ENCODE assay signal across 1 cellular context in the genomic region with DNA sequence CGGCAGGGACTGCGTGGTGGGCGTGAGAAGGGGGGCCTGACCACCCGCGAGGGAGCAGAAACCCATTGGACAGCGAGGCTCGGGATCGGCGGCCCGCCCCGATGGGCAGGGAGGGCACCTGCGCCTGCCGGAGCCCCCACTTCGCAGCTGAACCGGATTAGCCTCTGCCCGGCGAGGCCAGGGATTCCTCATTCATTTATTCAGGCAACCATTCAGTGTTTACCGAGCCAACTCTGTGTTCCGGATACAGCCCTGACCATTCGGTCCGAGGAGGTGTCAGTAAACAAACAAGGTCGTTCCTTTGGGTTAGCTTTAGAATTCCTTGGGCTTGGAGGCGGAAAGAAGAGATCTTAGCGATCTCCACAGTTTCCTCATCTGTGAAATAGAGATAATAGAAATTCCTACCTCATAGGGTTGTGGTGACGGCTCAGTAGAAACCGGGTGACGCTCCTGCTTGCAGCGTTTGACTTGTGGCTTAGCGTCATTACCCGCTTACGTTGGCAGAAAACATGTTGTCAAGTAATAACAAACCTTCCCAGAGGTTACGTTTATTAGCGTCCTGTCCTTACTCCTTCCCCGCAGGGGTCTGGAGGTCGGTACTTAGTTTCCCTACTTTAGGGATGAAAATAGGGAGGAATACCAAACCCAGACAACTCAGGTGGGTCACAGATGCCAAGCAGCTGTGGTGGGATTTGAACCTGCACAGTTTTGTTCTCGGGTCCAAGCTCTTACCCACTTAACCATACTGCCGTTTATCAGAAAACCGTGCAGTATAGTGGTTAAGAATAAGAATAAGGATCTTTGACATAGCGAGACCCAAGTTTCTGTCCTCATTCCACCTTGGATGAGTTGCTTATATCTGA.
TF ChIP-seq lines count a peak whose summit lies in the region.

No MANE protein-coding gene starts in this region.

TF ChIP-seq in K562, 482 proteins besides CTCF, POLR2A, EP300 and RAD21 (continued from another document and continues in another):
- TF ChIP-seq, protein P1, sequence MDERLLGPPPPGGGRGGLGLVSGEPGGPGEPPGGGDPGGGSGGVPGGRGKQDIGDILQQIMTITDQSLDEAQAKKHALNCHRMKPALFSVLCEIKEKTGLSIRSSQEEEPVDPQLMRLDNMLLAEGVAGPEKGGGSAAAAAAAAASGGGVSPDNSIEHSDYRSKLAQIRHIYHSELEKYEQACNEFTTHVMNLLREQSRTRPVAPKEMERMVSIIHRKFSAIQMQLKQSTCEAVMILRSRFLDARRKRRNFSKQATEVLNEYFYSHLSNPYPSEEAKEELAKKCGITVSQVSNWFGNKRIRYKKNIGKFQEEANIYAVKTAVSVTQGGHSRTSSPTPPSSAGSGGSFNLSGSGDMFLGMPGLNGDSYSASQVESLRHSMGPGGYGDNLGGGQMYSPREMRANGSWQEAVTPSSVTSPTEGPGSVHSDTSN (CRISPR knock-in tag; IDR thresholded peaks at IDR 0.05; ENCODE audit: low read depth) = no peak
- TF ChIP-seq, protein P1 (tag; conservative IDR thresholded peaks at IDR 0.05; ENCODE audit: low read depth) = no peak
- TF ChIP-seq HOXB6 (CRISPR knock-in tag; IDR thresholded peaks at IDR 0.05; ENCODE audit: borderline replicate concordance) (no peak; the same call in 1 of the 2 replicates), CXXC5 (CRISPR knock-in tag; IDR thresholded peaks at IDR 0.05) (peak; percentile 51), PML (IDR thresholded peaks at IDR 0.05; ENCODE audit: low read length) (peak; percentile 64), NFATC3 (IDR thresholded peaks at IDR 0.05) (peak; percentile 70; the same call in 1 of the 2 replicates), SIN3A (IDR thresholded peaks at IDR 0.05; ENCODE audit: borderline replicate concordance in 2 of 2, control insufficient read depth in 1 of 2, low read depth in 2 of 2, low read length in 2 of 2) (peak in 1 of 2 experiments; percentile 4; a peak in 1 of 4 replicates), NCOA4 (IDR thresholded peaks at IDR 0.05; ENCODE audit: partially characterized antibody) (no peak), POLR3G (IDR thresholded peaks at IDR 0.05; ENCODE audit: extremely low read depth, insufficient read length, insufficient replicate concordance) (peak; percentile 52), RAD51 (IDR thresholded peaks at IDR 0.05; ENCODE audit: borderline replicate concordance, low read depth) (no peak), ZNF668 (CRISPR knock-in tag; IDR thresholded peaks at IDR 0.05) (no peak), CHD4 (IDR thresholded peaks at IDR 0.05; ENCODE audit: insufficient read depth, insufficient replicate concordance, low read depth, low read length, poor library complexity, severe bottlenecking) (no peak), HNRNPH1 (optimal IDR thresholded peaks at IDR 0.05; ENCODE audit: low read depth, low read length) (no peak), KDM4B (IDR thresholded peaks at IDR 0.05; ENCODE audit: borderline replicate concordance in 2 of 2, low read depth in 1 of 2) (no peak), CC2D1A (IDR thresholded peaks at IDR 0.05) (no peak), STAT5B (CRISPR knock-in tag; IDR thresholded peaks at IDR 0.05) (no peak), SIN3B (IDR thresholded peaks at IDR 0.05; ENCODE audit: low read depth) (no peak), CAMTA2 (CRISPR knock-in tag; conservative IDR thresholded peaks at IDR 0.05) (no peak), ZFPM2 (CRISPR knock-in tag; IDR thresholded peaks at IDR 0.05) (no peak), TAF15 (IDR thresholded peaks at IDR 0.05; ENCODE audit: low read depth, low read length) (no peak), NCOA6 (IDR thresholded peaks at IDR 0.05) (no peak), ZNF507 (tag; conservative IDR thresholded peaks at IDR 0.05) (no peak), MYC (IDR thresholded peaks at IDR 0.05; ENCODE audit: low read depth, low read length) (no peak), MYC (CRISPR knock-in tag; IDR thresholded peaks at IDR 0.05; ENCODE audit: borderline replicate concordance, low read depth) (no peak), ZNF140 (CRISPR knock-in tag; IDR thresholded peaks at IDR 0.05) (no peak), SMARCA4 (IDR thresholded peaks at IDR 0.05) (no peak), CBFB (CRISPR knock-in tag; IDR thresholded peaks at IDR 0.05) (no peak), ZNF785 (CRISPR knock-in tag; IDR thresholded peaks at IDR 0.05) (no peak), ZNF175 (CRISPR knock-in tag; IDR thresholded peaks at IDR 0.05; ENCODE audit: low read depth) (no peak; the same call in 1 of the 2 replicates), MCM2 (IDR thresholded peaks at IDR 0.05; ENCODE audit: low read depth) (no peak), XRCC4 (IDR thresholded peaks at IDR 0.05; ENCODE audit: extremely low read depth, insufficient read depth, insufficient read length) (no peak), ARNT (IDR thresholded peaks at IDR 0.05) (no peak), ZNF224 (CRISPR knock-in tag; IDR thresholded peaks at IDR 0.05) (no peak), FOXM1 (IDR thresholded peaks at IDR 0.05; ENCODE audit: low read depth) (no peak), FOXM1 (CRISPR knock-in tag; IDR thresholded peaks at IDR 0.05; ENCODE audit: low read depth) (no peak), ZNF146 (CRISPR knock-in tag; IDR thresholded peaks at IDR 0.05; ENCODE audit: unreplicated experiment) (no peak)
- TF ChIP-seq, protein P2, sequence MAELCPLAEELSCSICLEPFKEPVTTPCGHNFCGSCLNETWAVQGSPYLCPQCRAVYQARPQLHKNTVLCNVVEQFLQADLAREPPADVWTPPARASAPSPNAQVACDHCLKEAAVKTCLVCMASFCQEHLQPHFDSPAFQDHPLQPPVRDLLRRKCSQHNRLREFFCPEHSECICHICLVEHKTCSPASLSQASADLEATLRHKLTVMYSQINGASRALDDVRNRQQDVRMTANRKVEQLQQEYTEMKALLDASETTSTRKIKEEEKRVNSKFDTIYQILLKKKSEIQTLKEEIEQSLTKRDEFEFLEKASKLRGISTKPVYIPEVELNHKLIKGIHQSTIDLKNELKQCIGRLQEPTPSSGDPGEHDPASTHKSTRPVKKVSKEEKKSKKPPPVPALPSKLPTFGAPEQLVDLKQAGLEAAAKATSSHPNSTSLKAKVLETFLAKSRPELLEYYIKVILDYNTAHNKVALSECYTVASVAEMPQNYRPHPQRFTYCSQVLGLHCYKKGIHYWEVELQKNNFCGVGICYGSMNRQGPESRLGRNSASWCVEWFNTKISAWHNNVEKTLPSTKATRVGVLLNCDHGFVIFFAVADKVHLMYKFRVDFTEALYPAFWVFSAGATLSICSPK (IDR thresholded peaks at IDR 0.05; ENCODE audit: borderline replicate concordance) = no peak
- TF ChIP-seq, protein P3, sequence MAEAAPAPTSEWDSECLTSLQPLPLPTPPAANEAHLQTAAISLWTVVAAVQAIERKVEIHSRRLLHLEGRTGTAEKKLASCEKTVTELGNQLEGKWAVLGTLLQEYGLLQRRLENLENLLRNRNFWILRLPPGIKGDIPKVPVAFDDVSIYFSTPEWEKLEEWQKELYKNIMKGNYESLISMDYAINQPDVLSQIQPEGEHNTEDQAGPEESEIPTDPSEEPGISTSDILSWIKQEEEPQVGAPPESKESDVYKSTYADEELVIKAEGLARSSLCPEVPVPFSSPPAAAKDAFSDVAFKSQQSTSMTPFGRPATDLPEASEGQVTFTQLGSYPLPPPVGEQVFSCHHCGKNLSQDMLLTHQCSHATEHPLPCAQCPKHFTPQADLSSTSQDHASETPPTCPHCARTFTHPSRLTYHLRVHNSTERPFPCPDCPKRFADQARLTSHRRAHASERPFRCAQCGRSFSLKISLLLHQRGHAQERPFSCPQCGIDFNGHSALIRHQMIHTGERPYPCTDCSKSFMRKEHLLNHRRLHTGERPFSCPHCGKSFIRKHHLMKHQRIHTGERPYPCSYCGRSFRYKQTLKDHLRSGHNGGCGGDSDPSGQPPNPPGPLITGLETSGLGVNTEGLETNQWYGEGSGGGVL (CRISPR knock-in tag; IDR thresholded peaks at IDR 0.05) = no peak
- TF ChIP-seq, protein P4, sequence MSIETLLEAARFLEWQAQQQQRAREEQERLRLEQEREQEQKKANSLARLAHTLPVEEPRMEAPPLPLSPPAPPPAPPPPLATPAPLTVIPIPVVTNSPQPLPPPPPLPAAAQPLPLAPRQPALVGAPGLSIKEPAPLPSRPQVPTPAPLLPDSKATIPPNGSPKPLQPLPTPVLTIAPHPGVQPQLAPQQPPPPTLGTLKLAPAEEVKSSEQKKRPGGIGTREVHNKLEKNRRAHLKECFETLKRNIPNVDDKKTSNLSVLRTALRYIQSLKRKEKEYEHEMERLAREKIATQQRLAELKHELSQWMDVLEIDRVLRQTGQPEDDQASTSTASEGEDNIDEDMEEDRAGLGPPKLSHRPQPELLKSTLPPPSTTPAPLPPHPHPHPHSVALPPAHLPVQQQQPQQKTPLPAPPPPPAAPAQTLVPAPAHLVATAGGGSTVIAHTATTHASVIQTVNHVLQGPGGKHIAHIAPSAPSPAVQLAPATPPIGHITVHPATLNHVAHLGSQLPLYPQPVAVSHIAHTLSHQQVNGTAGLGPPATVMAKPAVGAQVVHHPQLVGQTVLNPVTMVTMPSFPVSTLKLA (conservative IDR thresholded peaks at IDR 0.05) = peak in 1 of 2 experiments; percentile 35; a peak in 2 of 4 replicates
- TF ChIP-seq, protein P5, sequence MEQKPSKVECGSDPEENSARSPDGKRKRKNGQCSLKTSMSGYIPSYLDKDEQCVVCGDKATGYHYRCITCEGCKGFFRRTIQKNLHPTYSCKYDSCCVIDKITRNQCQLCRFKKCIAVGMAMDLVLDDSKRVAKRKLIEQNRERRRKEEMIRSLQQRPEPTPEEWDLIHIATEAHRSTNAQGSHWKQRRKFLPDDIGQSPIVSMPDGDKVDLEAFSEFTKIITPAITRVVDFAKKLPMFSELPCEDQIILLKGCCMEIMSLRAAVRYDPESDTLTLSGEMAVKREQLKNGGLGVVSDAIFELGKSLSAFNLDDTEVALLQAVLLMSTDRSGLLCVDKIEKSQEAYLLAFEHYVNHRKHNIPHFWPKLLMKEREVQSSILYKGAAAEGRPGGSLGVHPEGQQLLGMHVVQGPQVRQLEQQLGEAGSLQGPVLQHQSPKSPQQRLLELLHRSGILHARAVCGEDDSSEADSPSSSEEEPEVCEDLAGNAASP (IDR thresholded peaks at IDR 0.05) = no peak
- TF ChIP-seq, protein P6, sequence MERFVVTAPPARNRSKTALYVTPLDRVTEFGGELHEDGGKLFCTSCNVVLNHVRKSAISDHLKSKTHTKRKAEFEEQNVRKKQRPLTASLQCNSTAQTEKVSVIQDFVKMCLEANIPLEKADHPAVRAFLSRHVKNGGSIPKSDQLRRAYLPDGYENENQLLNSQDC (CRISPR knock-in tag; IDR thresholded peaks at IDR 0.05) = peak; percentile 22; the same call in 1 of the 2 replicates
- TF ChIP-seq, protein P7, sequence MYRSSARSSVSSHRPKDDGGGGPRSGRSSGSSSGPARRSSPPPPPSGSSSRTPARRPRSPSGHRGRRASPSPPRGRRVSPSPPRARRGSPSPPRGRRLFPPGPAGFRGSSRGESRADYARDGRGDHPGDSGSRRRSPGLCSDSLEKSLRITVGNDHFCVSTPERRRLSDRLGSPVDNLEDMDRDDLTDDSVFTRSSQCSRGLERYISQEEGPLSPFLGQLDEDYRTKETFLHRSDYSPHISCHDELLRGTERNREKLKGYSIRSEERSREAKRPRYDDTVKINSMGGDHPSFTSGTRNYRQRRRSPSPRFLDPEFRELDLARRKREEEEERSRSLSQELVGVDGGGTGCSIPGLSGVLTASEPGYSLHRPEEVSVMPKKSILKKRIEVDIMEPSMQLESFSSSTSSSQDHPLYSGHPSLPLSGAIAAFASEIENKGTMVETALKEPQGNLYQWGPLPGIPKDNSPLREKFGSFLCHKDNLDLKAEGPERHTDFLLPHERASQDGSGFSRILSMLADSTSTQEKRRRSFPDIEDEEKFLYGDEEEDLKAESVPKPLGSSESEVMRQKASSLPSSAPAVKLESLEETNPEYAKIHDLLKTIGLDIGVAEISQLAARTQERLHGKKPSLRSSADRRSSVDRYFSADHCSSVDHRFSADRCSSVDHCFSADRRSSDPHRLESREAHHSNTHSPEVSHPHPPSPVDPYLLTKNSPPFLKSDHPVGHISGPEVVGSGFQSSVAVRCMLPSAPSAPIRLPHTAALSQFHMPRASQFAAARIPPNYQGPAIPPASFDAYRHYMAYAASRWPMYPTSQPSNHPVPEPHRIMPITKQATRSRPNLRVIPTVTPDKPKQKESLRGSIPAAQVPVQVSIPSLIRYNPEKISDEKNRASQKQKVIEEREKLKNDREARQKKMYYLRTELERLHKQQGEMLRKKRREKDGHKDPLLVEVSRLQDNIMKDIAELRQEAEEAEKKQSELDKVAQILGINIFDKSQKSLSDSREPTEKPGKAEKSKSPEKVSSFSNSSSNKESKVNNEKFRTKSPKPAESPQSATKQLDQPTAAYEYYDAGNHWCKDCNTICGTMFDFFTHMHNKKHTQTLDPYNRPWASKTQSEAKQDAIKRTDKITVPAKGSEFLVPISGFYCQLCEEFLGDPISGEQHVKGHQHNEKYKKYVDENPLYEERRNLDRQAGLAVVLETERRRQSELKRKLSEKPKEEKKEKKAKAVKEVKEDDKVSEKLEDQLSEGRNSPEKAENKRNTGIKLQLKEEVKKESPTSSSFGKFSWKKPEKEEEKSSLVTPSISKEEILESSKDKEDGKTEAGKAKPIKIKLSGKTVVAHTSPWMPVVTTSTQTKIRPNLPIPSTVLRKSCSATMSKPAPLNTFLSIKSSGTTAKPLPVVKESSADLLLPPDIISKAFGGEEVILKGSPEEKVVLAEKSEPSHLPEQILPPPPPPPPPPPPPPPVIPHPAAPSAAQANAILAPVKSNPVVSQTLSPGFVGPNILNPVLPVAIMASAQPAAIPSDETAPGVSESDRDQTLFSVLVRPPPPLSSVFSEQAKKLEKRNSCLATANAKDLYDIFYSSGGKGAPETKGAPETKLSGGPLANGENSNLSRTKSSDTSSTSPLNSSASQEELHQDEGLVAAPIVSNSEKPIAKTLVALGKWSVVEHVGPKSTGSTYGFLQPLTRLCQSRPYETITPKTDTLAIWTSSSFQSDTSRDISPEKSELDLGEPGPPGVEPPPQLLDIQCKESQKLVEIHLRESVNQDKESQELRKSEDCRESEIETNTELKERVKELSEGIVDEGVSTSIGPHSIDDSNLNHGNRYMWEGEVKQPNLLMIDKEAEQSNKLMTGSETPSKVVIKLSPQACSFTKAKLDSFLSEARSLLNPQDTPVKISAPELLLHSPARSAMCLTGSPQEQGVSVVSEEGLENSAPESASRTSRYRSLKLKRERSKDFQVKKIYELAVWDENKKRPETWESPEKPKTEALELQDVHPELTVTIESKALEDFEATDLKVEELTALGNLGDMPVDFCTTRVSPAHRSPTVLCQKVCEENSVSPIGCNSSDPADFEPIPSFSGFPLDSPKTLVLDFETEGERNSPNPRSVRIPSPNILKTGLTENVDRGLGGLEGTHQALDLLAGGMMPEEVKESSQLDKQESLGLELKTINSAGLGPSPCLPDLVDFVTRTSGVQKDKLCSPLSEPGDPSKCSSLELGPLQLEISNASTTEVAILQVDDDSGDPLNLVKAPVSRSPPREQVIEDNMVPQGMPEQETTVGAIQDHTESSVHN (IDR thresholded peaks at IDR 0.05; ENCODE audit: borderline replicate concordance in 1 of 2, low read depth in 1 of 2) = no peak
